Comparison of ENCODE assay signal across 18 cellular contexts in the genomic region with DNA sequence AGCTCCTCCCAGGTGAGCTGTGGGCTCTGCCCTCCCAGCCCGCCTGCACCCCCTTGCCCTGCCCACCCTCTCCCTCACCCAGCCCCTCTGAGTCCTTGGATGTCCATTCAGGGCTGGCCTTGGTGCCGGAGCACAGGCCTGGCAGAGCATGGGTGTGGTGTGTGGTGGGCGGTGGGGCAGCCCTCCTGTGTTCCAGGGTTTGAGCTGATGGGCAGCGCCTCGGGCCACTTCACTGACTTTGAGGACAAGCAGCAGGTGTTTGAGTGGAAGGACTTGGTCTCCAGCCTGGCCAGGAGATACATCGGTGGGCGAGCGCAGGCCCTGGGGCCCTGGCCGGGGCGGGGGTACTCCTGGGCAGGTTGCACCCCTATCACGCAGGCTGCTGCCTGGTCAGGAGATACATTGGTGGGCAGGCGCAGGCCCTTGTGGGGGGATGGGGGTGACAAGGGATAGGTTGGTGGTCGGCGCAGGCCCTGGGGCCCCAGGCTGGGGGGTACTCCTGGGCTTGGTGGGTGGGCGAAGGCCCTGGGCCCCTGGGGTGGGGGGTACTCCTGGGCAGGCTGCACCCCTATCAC. TPM values are rescaled to one million over a fixed set of nuclear protein-coding genes. Genes with fewer than 3 reads are reported as not detected.
A peak's percentile ranks its signal among the peaks of the same experiment; 100 is the strongest.
DNase-seq lines count a peak whose midpoint lies in the region; ATAC-seq and TF ChIP-seq lines count a peak whose summit lies in the region.
"Had no signal": no experiment of that assay in that cellular context is flagged by ENCODE, and none has a peak within 500 bp of the region (broad histone marks: within the 10 kb centered on the region; RNA-seq: fewer than 3 reads in every experiment).

No MANE protein-coding gene starts in this region.

- WGBS in neuronal stem cell (ENCODE audit: extremely low coverage in 2 of 2, insufficient read length in 2 of 2, insufficient replicate concordance in 1 of 2), 2 donors: no CpG with 5 or more reads among the region's 15 CpGs

- no peak overlapping the region for H4K8ac ChIP-seq in neuronal stem cell (ENCODE audit: low read depth, low read length)

- DNase-seq in Right ventricle myocardium inferior (ENCODE audit: missing footprints): peak; percentile 53
- DNase-seq in right atrium auricular region (ENCODE audit: low spot score): no peak
- DNase-seq in Karpas-422: no peak
- no peak for DNase-seq in neuronal stem cell (ENCODE audit: low spot score)
- DNase-seq in medulla oblongata (ENCODE audit: extremely low spot score): no peak
- no peak for DNase-seq in uterus
- no peak for DNase-seq in middle frontal gyrus (ENCODE audit: extremely low spot score, low spot score)
- DNase-seq: CD4-positive, alpha-beta T cell; CD8-positive, alpha-beta memory T cell; DMS 273 treated with DMSO at 0.1 percent for 48 hours; DMS79; GF-D8; GOT3; HFFc6 had no signal

- H2AK5ac ChIP-seq in neuronal stem cell (ENCODE audit: low read depth, low read length): peak overlapping the region; percentile 75

- H3K27ac ChIP-seq in right atrium auricular region (no peak overlapping the region), BLaER1 (no peak overlapping the region), Karpas-422 (ENCODE audit: low read length) (peak overlapping the region; percentile 88; the same call in 1 of the 2 replicates), neuronal stem cell (replicated peaks; ENCODE audit: low read length) (no peak overlapping the region), uterus (no peak overlapping the region)
- H3K27ac ChIP-seq: 22Rv1; BLaER1 treated with 17β-estradiol and CSF1 and Interleukin-3, amounts not matched to agents 10 nM and 100 nM had no signal

- H3K9ac ChIP-seq in BLaER1 (no peak overlapping the region), Karpas-422 (ENCODE audit: low read length) (no peak overlapping the region), neuronal stem cell (ENCODE audit: low read depth, low read length, poor library complexity) (no peak overlapping the region)
- H3K9ac ChIP-seq: BLaER1 treated with 17β-estradiol and CSF1 and Interleukin-3, amounts not matched to agents 10 nM and 100 nM had no signal

- H3K4me1 ChIP-seq in right atrium auricular region (peaks cover 0 to 36% of the 10 kb centered on the region in 2 donors), BLaER1 (peaks cover 36% of the 10 kb centered on the region), Karpas-422 (ENCODE audit: low read length) (peaks cover 25% of the 10 kb centered on the region), neuronal stem cell (ENCODE audit: control insufficient read depth in 2 of 2, insufficient read depth in 1 of 2, low read depth in 1 of 2, low read length in 2 of 2) (peaks cover 9% of the 10 kb centered on the region in 2 donors), uterus (peaks cover 0 to 29% of the 10 kb centered on the region in 2 donors)
- H3K4me1 ChIP-seq: HAP-1 had no signal

- H3K18ac ChIP-seq in neuronal stem cell (ENCODE audit: low read length): no peak overlapping the region

- H2AFZ ChIP-seq in Karpas-422 (ENCODE audit: low read length) (no peak overlapping the region), neuronal stem cell (ENCODE audit: low read length) (no peak overlapping the region)

- H2BK5ac ChIP-seq in neuronal stem cell (ENCODE audit: low read length): peak overlapping the region; percentile 53

- intact Hi-C loops in Right ventricle myocardium inferior (cut with DNase I): no loop called here
- intact Hi-C loops in uterus (cut with DNase I; ENCODE audit: low total_unique reads): no loop called here

- no peak overlapping the region for H2BK12ac ChIP-seq in neuronal stem cell (ENCODE audit: low read length)

- H3K27me3 ChIP-seq in right atrium auricular region: peaks cover 12 to 37% of the 10 kb centered on the region in 2 donors
- H3K27me3 ChIP-seq in BLaER1: peaks cover 99% of the 10 kb centered on the region
- no peaks in the 10 kb centered on the region for H3K27me3 ChIP-seq in Karpas-422 (ENCODE audit: low read length)
- peaks cover 30 to 89% (median 88%) of the 10 kb centered on the region in 3 experiments for H3K27me3 ChIP-seq in neuronal stem cell (ENCODE audit: control insufficient read depth in 3 of 3, insufficient read depth in 3 of 3, low read depth in 1 of 3, low read length in 3 of 3)
- H3K27me3 ChIP-seq in uterus: peaks cover 15 to 32% of the 10 kb centered on the region in 2 donors

- H3K23ac ChIP-seq in neuronal stem cell (ENCODE audit: low read depth, low read length, poor library complexity): peak overlapping the region; percentile 89

- no peak overlapping the region for H4K91ac ChIP-seq in neuronal stem cell (ENCODE audit: low read depth, low read length, poor library complexity)

- no peaks in the 10 kb centered on the region for H3K9me2 ChIP-seq in Karpas-422 (replicated peaks; ENCODE audit: insufficient read depth, low read length)

- no peaks in the 10 kb centered on the region for H3K36me3 ChIP-seq in right atrium auricular region
- H3K36me3 ChIP-seq in BLaER1: no peaks in the 10 kb centered on the region
- H3K36me3 ChIP-seq in Karpas-422 (ENCODE audit: insufficient read depth, low read length): no peaks in the 10 kb centered on the region
- no peaks in the 10 kb centered on the region for H3K36me3 ChIP-seq in neuronal stem cell (replicated peaks in 1 of 2; ENCODE audit: control insufficient read depth in 2 of 2, insufficient read depth in 2 of 2, low read length in 2 of 2)
- H3K36me3 ChIP-seq in uterus: no peaks in the 10 kb centered on the region
- H3K36me3 ChIP-seq: BLaER1 treated with 17β-estradiol and CSF1 and Interleukin-3, amounts not matched to agents 10 nM and 100 nM; HAP-1 had no signal

- no peak overlapping the region for H2BK120ac ChIP-seq in neuronal stem cell (ENCODE audit: low read depth, low read length)

- H3K4me2 ChIP-seq in BLaER1 (peak overlapping the region; percentile 48; the same call in 1 of the 2 replicates), Karpas-422 (ENCODE audit: low read depth, low read length, poor library complexity, severe bottlenecking) (peak overlapping the region; percentile 61), neuronal stem cell (ENCODE audit: insufficient read depth, low read length, poor library complexity, severe bottlenecking) (no peak overlapping the region)

- H3K79me1 ChIP-seq in neuronal stem cell (ENCODE audit: low read depth, low read length): peaks cover 2% of the 10 kb centered on the region

- no peak overlapping the region for H3K14ac ChIP-seq in neuronal stem cell (ENCODE audit: low read length)

- ATAC-seq in Right ventricle myocardium inferior: no peak

- no peaks in the 10 kb centered on the region for H3K79me2 ChIP-seq in Karpas-422 (ENCODE audit: low read length)

- TF ChIP-seq POLR2A in uterus (IDR thresholded peaks at IDR 0.05): no peak

- H3K4me3 ChIP-seq in right atrium auricular region (no peak overlapping the region), BLaER1 (no peak overlapping the region), Karpas-422 (ENCODE audit: low read length) (peak overlapping the region; percentile 40; the same call in 1 of the 2 replicates), neuronal stem cell (ENCODE audit: low read length in 2 of 2) (peak overlapping the region in 1 of 2 donors; percentile 51), uterus (no peak overlapping the region)
- H3K4me3 ChIP-seq: BLaER1 treated with 17β-estradiol and CSF1 and Interleukin-3, amounts not matched to agents 10 nM and 100 nM; HAP-1 had no signal

- H4K20me1 ChIP-seq in BLaER1 (peaks cover 89% of the 10 kb centered on the region), Karpas-422 (ENCODE audit: insufficient read depth, low read depth, low read length) (peaks cover 13% of the 10 kb centered on the region; the same call in 1 of the 2 replicates)

- no peak overlapping the region for H2BK15ac ChIP-seq in neuronal stem cell (ENCODE audit: low read length)

- H3K9me3 ChIP-seq in right atrium auricular region (no peaks in the 10 kb centered on the region), BLaER1 (peaks cover 13% of the 10 kb centered on the region; the same call in 1 of the 2 replicates), Karpas-422 (ENCODE audit: low read length) (no peaks in the 10 kb centered on the region), neuronal stem cell (replicated peaks in 1 of 2; ENCODE audit: control insufficient read depth in 2 of 2, insufficient read depth in 1 of 2, low read depth in 1 of 2, low read length in 2 of 2) (peaks cover 6% of the 10 kb centered on the region in 2 donors), uterus (no peaks in the 10 kb centered on the region)
- H3K9me3 ChIP-seq: HAP-1 had no signal

- H3K4ac ChIP-seq in neuronal stem cell (ENCODE audit: low read length): no peak overlapping the region

- TF ChIP-seq CTCF in right atrium auricular region (IDR thresholded peaks at IDR 0.05) (no peak), uterus (IDR thresholded peaks at IDR 0.05) (no peak)

RNA-seq across cellular contexts. Expression of gene SLC26A1, which starts 7.6 kb away (rescaled TPM):
- not detected for total RNA-seq in Right ventricle myocardium inferior
- not detected for total RNA-seq in right atrium auricular region
- total RNA-seq in Karpas-422 (2014; rRNA removed; shearing (Covaris generic); ENCODE audit: low replicate concordance): not detected in 2 replicates
- polyA plus RNA-seq in neuronal stem cell (2013, experiment 1 of 2): 0.13 TPM
- 0.15 TPM for polyA plus RNA-seq in neuronal stem cell (2013, experiment 2 of 2)
- under 1 TPM in 2 of 4 donors, not detected in 2; 0.07 to 0.12 TPM for total RNA-seq in uterus
- total RNA-seq: CD4-positive, alpha-beta T cell; CD8-positive, alpha-beta memory T cell had no signal

RNA-seq across cellular contexts. Expression of gene FGFRL1, which starts 10.7 kb away (rescaled TPM):
- total RNA-seq in Right ventricle myocardium inferior (21.0 TPM), right atrium auricular region (10 to 100 TPM; 30.3 to 47.1 TPM), uterus (10 to 100 TPM in 2 of 4 donors, 1 to 10 TPM in 2; 2.8 to 24.8 (median 13.9) TPM)
- total RNA-seq in Karpas-422 (2014; rRNA removed; shearing (Covaris generic); ENCODE audit: low replicate concordance): 0.76 TPM in 1 of 2 replicates, not detected in the other
- 67.8 TPM for polyA plus RNA-seq in neuronal stem cell (2013, experiment 1 of 2)
- 66.3 TPM for polyA plus RNA-seq in neuronal stem cell (2013, experiment 2 of 2)

RNA-seq across cellular contexts. Expression of gene IDUA, which starts 13.9 kb away (rescaled TPM):
- total RNA-seq in Right ventricle myocardium inferior: 8.6 TPM
- total RNA-seq in right atrium auricular region: 10 to 100 TPM in 1 of 2 donors, 1 to 10 TPM in 1; 8.9 to 10.2 TPM
- total RNA-seq in Karpas-422 (2014; rRNA removed; shearing (Covaris generic); ENCODE audit: low replicate concordance): 17.3 and 20.8 TPM in 2 replicates
- 6.9 TPM for polyA plus RNA-seq in neuronal stem cell (2013, experiment 1 of 2)
- 5.7 TPM for polyA plus RNA-seq in neuronal stem cell (2013, experiment 2 of 2)
- total RNA-seq in uterus: 10 to 100 TPM in 2 of 4 donors, 1 to 10 TPM in 2; 2.8 to 45.8 (median 9.9) TPM

RNA-seq across cellular contexts. Expression of gene DGKQ, which starts 27.4 kb away (rescaled TPM):
- total RNA-seq in Right ventricle myocardium inferior (3.8 TPM), right atrium auricular region (1 to 10 TPM; 3.1 to 4.8 TPM), uterus (10 to 100 TPM in 2 of 4 donors, 1 to 10 TPM in 2; 1.2 to 12.7 (median 10.1) TPM)
- total RNA-seq in Karpas-422 (2014; rRNA removed; shearing (Covaris generic); ENCODE audit: low replicate concordance): 5.8 and 21.1 TPM in 2 replicates
- polyA plus RNA-seq in neuronal stem cell (2013, experiment 1 of 2): 5.4 TPM
- 5.2 TPM for polyA plus RNA-seq in neuronal stem cell (2013, experiment 2 of 2)
